ENCODE assay signal across 8 cellular contexts in genomic region chr3:81218023-81218422, GRCh38.
DNase-seq lines count a peak whose midpoint lies in the region; ATAC-seq and TF ChIP-seq lines count a peak whose summit lies in the region.

No MANE protein-coding gene starts in this region.

- no peak overlapping the region for H3K4me3 ChIP-seq in GM06990 (replicated peaks; ENCODE audit: low read depth, low read length)
- H3K4me3 ChIP-seq in astrocyte of the cerebellum (ENCODE audit: low read depth, low read length), result no peak overlapping the region
- no peak overlapping the region for H3K4me3 ChIP-seq in ovary
- no peak overlapping the region for H3K4me3 ChIP-seq in tibial artery

- H3K9me3 ChIP-seq in ovary (no peaks in the 10 kb centered on the region), tibial artery (no peaks in the 10 kb centered on the region)

- DNase-seq in GM06990 (ENCODE audit: extremely low read depth, insufficient read length), result no peak
- DNase-seq in HuH-7 (ENCODE audit: low spot score), result peak; percentile 3
- DNase-seq in astrocyte of the cerebellum (ENCODE audit: low read depth), result peak; percentile 36
- DNase-seq in medulla oblongata (ENCODE audit: extremely low spot score), result peak; percentile 47
- DNase-seq in DMS114 treated with DMSO at 0.1 percent for 48 hours (lab: John Stamatoyannopoulos, UW; ENCODE audit: unreplicated experiment), result no peak
- DNase-seq in ovary, result no peak
- no peak for DNase-seq in tibial artery

- H3K27ac ChIP-seq in ovary (no peak overlapping the region), tibial artery (no peak overlapping the region)

- TF ChIP-seq EP300 in ovary (IDR thresholded peaks at IDR 0.05), result no peak

- 1 to 11% (median 2%) methylated on average over 1 of the region's 1 CpG for WGBS in ovary, 3 donors

- TF ChIP-seq POLR2A in ovary (IDR thresholded peaks at IDR 0.05), result no peak

- H3K4me1 ChIP-seq in ovary (ENCODE audit: insufficient read depth) (no peaks in the 10 kb centered on the region), tibial artery (no peaks in the 10 kb centered on the region)

- ATAC-seq in HG02588 (IDR thresholded peaks at IDR 0.05; ENCODE audit: unreplicated experiment), result no peak

- H3K36me3 ChIP-seq in GM06990 (ENCODE audit: control insufficient read depth, insufficient read depth, low read length) (no peaks in the 10 kb centered on the region), ovary (no peaks in the 10 kb centered on the region), tibial artery (no peaks in the 10 kb centered on the region)

- H3K27me3 ChIP-seq in GM06990 (replicated peaks; ENCODE audit: control insufficient read depth, insufficient read depth, low read length) (no peaks in the 10 kb centered on the region; the same call in 1 of the 2 replicates), ovary (no peaks in the 10 kb centered on the region), tibial artery (no peaks in the 10 kb centered on the region)

- intact Hi-C loops in ovary (cut with DNase I), result no loop called here
- intact Hi-C loops in tibial artery (cut with DNase I; ENCODE audit: low total_unique reads), result no loop called here

- in situ Hi-C loops in astrocyte of the cerebellum (cut with HindIII; ENCODE audit: low sequenced_read_pairs), result no loop called here

- TF ChIP-seq CTCF in GM06990 (IDR thresholded peaks at IDR 0.05; ENCODE audit: insufficient read depth, low read length, poor library complexity, severe bottlenecking) (peak; percentile 3), astrocyte of the cerebellum (IDR thresholded peaks at IDR 0.05; ENCODE audit: low read depth, low read length, missing control alignments) (peak; percentile 72), ovary (IDR thresholded peaks at IDR 0.05) (peak in 1 of 3 donors; percentile 23), tibial artery (IDR thresholded peaks at IDR 0.05) (no peak)

Comparison
In these comparisons a context has a peak if more than half of its experiments do, and no peak if none do; other contexts are left out.
1. DNase-seq: peak in HuH-7 (single experiment), astrocyte of the cerebellum (single experiment) and medulla oblongata (single experiment); none in GM06990 (single experiment), DMS114 treated with DMSO at 0.1 percent for 48 hours (single experiment), ovary (0 of 5) and tibial artery (0 of 2).
2. CTCF ChIP-seq: peak in GM06990 (single experiment) and astrocyte of the cerebellum (single experiment); none in tibial artery (0 of 2).